Comparison of ENCODE assay signal across 8 cellular contexts in the genomic region with DNA sequence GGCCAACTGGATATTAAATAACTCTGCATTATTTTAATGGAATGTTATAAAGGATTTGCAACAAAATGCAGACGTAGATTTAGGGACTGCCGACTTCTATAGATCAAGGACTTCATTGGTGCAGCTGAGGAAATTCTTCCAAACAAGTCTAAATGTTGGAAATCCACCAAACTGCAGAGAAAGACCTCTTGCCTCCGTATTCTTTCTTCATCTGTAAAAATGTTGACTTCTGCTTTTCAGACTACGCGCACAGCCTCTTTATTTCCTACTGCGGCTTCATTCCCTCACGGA. TPM values are rescaled to one million over a fixed set of nuclear protein-coding genes. Genes with fewer than 3 reads are reported as not detected.
A peak's percentile ranks its signal among the peaks of the same experiment; 100 is the strongest.
DNase-seq lines count a peak whose midpoint lies in the region; ATAC-seq and TF ChIP-seq lines count a peak whose summit lies in the region.

No MANE protein-coding gene starts in this region.

- peak overlapping the region; percentile 84 for H3K4me3 Mint-ChIP-seq in memory B cell

- DNase-seq in heart right ventricle: no peak
- DNase-seq in Right ventricle myocardium superior: no peak
- no peak for DNase-seq in astrocyte of the spinal cord (ENCODE audit: low read depth, low spot score)
- DNase-seq in memory B cell (ENCODE audit: low spot score in 2 of 2): no peak
- no peak for DNase-seq in vagina (ENCODE audit: extremely low spot score in 2 of 2)
- DNase-seq in Ammon's horn (ENCODE audit: low spot score): no peak

- H3K27ac ChIP-seq in heart right ventricle (peak overlapping the region; percentile 95 to 100 (median 100)), vagina (peak overlapping the region; percentile 98)

- H3K4me3 ChIP-seq in heart right ventricle (peak overlapping the region; percentile 48 to 85 (median 74)), astrocyte of the spinal cord (ENCODE audit: low read depth, low read length) (peak overlapping the region; percentile 66), vagina (peak overlapping the region; percentile 79 to 88)

- intact Hi-C loops in heart right ventricle (cut with DNase I) (loop anchor here in 9 of 10 donors (2.0 to 10.0 kb wide), 12 partner anchors 56 to 1512 kb away; no protein-coding TSS in a partner anchor), Right ventricle myocardium superior (cut with DNase I) (loop anchor here (5.0 to 10.0 kb wide), 2 partner anchors 76 to 148 kb away; no protein-coding TSS in a partner anchor), vagina (cut with DNase I) (no loop called here)

- TF ChIP-seq CTCF in heart right ventricle (IDR thresholded peaks at IDR 0.05) (no peak), astrocyte of the spinal cord (IDR thresholded peaks at IDR 0.05; ENCODE audit: low read depth, low read length) (no peak), vagina (IDR thresholded peaks at IDR 0.05) (no peak)

- ATAC-seq in heart right ventricle: no peak
- no peak for ATAC-seq in Right ventricle myocardium superior (ENCODE audit: poor library complexity)
- ATAC-seq in memory B cell (ENCODE audit: low read depth): no peak
- ATAC-seq in GM18868 (IDR thresholded peaks at IDR 0.05; ENCODE audit: unreplicated experiment): no peak
- ATAC-seq in HG03196 (IDR thresholded peaks at IDR 0.05; ENCODE audit: unreplicated experiment): no peak

- no peaks in the 10 kb centered on the region for H3K9me3 Mint-ChIP-seq in memory B cell

- H3K36me3 ChIP-seq in heart right ventricle (no peaks in the 10 kb centered on the region), vagina (no peaks in the 10 kb centered on the region)

- WGBS in heart right ventricle, 2 donors: 1% methylated on average over 7 of the region's 7 CpGs

- in situ Hi-C loops in astrocyte of the spinal cord (cut with HindIII; ENCODE audit: low sequenced_read_pairs): no loop called here

- peaks cover 12% of the 10 kb centered on the region for H3K4me1 Mint-ChIP-seq in memory B cell

- H3K36me3 Mint-ChIP-seq in memory B cell: peaks cover 3% of the 10 kb centered on the region

- TF ChIP-seq POLR2A in vagina (IDR thresholded peaks at IDR 0.05): no peak

- H3K27me3 Mint-ChIP-seq in memory B cell: no peaks in the 10 kb centered on the region

- peak overlapping the region; percentile 91 for H3K27ac Mint-ChIP-seq in memory B cell

- H3K27me3 ChIP-seq in heart right ventricle: no peaks in the 10 kb centered on the region
- no peaks in the 10 kb centered on the region for H3K27me3 ChIP-seq in vagina

- H3K4me1 ChIP-seq in heart right ventricle (peaks cover 0 to 23% (median 12%) of the 10 kb centered on the region in 9 donors), vagina (peaks cover 22% of the 10 kb centered on the region)

- no peaks in the 10 kb centered on the region for H3K9me3 ChIP-seq in heart right ventricle
- no peaks in the 10 kb centered on the region for H3K9me3 ChIP-seq in vagina

RNA-seq across cellular contexts. Expression of a gene that starts 1.5 kb away (rescaled TPM):
- total RNA-seq in heart right ventricle: 100 to 1,000 TPM; 386 to 551 (median 505) TPM
- 10 to 100 TPM; 74.7 to 86.2 TPM for polyA plus RNA-seq in heart right ventricle
- 477 TPM for total RNA-seq in Right ventricle myocardium superior
- 142 TPM for total RNA-seq in vagina
